ENCODE assay signal across 9 cellular contexts in the genomic region with DNA sequence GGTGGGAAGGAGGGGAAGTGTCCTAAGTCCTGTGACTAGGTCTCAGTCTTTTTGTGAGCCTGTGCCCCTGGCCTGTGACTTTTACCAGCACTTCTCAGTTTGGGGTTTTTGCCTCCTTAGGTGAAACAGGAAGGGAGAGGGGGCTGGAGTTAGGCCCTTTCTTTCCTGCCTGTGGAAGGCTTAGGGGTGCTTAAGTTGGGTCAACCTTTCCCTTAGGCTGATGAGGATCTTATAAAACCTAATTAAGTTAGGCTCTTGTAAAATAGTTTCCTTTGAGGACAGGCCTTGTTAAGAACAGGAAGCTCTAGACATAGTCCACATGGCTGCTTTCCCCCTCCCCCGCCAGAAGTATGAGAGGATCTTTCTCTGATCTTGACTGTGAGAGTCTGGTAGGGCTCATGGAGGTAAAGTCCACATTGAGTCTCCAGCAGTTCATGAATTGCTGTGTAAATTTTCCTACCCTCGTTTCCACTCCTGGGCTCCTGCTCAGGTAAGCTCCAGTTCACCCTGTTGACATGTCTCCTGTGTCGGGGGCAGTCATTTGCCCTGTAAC. TPM values are rescaled to one million over a fixed set of nuclear protein-coding genes. Genes with fewer than 3 reads are reported as not detected.
DNase-seq lines count a peak whose midpoint lies in the region; ATAC-seq and TF ChIP-seq lines count a peak whose summit lies in the region.
"Had no signal": no experiment of that assay in that cellular context is flagged by ENCODE, and none has a peak within 500 bp of the region (broad histone marks: within the 10 kb centered on the region; RNA-seq: fewer than 3 reads in every experiment).

No MANE protein-coding gene starts in this region.

- CTCF ChIA-PET in activated CD4-positive, alpha-beta memory T cell treated with anti-CD3 and anti-CD28 coated beads, Interleukin-2, amount 10 ng/mL, durations not matched to agents 7 days and 5 days (lab: Charles Lee) = interaction anchor here (1.0 to 1.4 kb wide), 4 partner anchors 11 to 66 kb away, joined by 3 to 5 read pairs (median 4); a partner anchor contains a TSS

- POLR2A ChIA-PET in activated CD4-positive, alpha-beta memory T cell treated with anti-CD3 and anti-CD28 coated beads, Interleukin-2, amount 10 ng/mL, durations not matched to agents 7 days and 5 days (lab: Charles Lee) = interaction anchor here (1.2 to 1.6 kb wide), 3 partner anchors 11 to 80 kb away, joined by 3 to 4 read pairs (median 4); a partner anchor contains a TSS

- H3K9me3 Mint-ChIP-seq in CD14-positive monocyte = peaks cover 0 to 3% (median 0%) of the 10 kb centered on the region in 7 donors
- no peaks in the 10 kb centered on the region for H3K9me3 Mint-ChIP-seq in activated CD4-positive, alpha-beta memory T cell treated with anti-CD3 and anti-CD28 coated beads, Interleukin-2, amount 10 ng/mL, durations not matched to agents 7 days and 5 days

- peaks cover 17% of the 10 kb centered on the region for H3K4me1 Mint-ChIP-seq in CD14-positive monocyte
- peaks cover 26% of the 10 kb centered on the region for H3K4me1 Mint-ChIP-seq in activated CD4-positive, alpha-beta memory T cell treated with anti-CD3 and anti-CD28 coated beads, Interleukin-2, amount 10 ng/mL, durations not matched to agents 7 days and 5 days

- H3K4me1 ChIP-seq in right lobe of liver = peaks cover 0 to 8% (median 0%) of the 10 kb centered on the region in 4 donors

- TF ChIP-seq POLR2A in right lobe of liver (IDR thresholded peaks at IDR 0.05) = no peak

- WGBS in right lobe of liver (ENCODE audit: insufficient coverage, low coverage, low lambda C conversion rate, missing lambda C conversion rate) = 56% methylated on average over 2 of the region's 3 CpGs

- peak overlapping the region; percentile 58 to 85 (median 68) for H3K27ac Mint-ChIP-seq in CD14-positive monocyte
- no peak overlapping the region for H3K27ac Mint-ChIP-seq in activated CD4-positive, alpha-beta memory T cell treated with anti-CD3 and anti-CD28 coated beads, Interleukin-2, amount 10 ng/mL, durations not matched to agents 7 days and 5 days

- no peaks in the 10 kb centered on the region for H3K9me3 ChIP-seq in right lobe of liver

- TF ChIP-seq CTCF in CD14-positive monocyte (IDR thresholded peaks at IDR 0.05) (no peak), right lobe of liver (IDR thresholded peaks at IDR 0.05) (no peak)

- peak overlapping the region in 1 of 2 donors; percentile 30 for H3K4me3 Mint-ChIP-seq in CD14-positive monocyte
- no peak overlapping the region for H3K4me3 Mint-ChIP-seq in activated CD4-positive, alpha-beta memory T cell treated with anti-CD3 and anti-CD28 coated beads, Interleukin-2, amount 10 ng/mL, durations not matched to agents 7 days and 5 days

- no peaks in the 10 kb centered on the region for H3K36me3 ChIP-seq in right lobe of liver

- H3K27ac ChIP-seq in right lobe of liver = no peak overlapping the region

- H3K4me3 ChIP-seq in right lobe of liver = no peak overlapping the region

- ATAC-seq in right lobe of liver (peak; percentile 15 to 60 (median 43)), HG02973 (IDR thresholded peaks at IDR 0.05; ENCODE audit: unreplicated experiment) (no peak)
- ATAC-seq: sciatic nerve had no signal

- no peak for DNase-seq in CD14-positive monocyte (ENCODE audit: low spot score)
- peak; percentile 36 for DNase-seq in LoVo (ENCODE audit: low spot score)
- DNase-seq in activated CD4-positive, alpha-beta memory T cell treated with anti-CD3 and anti-CD28 coated beads, Interleukin-2, amount 10 ng/mL, durations not matched to agents 7 days and 5 days = peak; percentile 25
- DNase-seq in right lobe of liver = peak in 1 of 3 donors; percentile 37
- DNase-seq in NCI-H2107 (lab: John Stamatoyannopoulos, UW) = no peak
- no peak for DNase-seq in DMS79 (lab: John Stamatoyannopoulos, UW)
- DNase-seq in NCI-H1436 treated with DMSO at 0.1 percent for 48 hours (lab: John Stamatoyannopoulos, UW) = no peak

- H3K36me3 Mint-ChIP-seq in CD14-positive monocyte = peaks cover 16 to 33% of the 10 kb centered on the region in 2 donors
- peaks cover 14% of the 10 kb centered on the region for H3K36me3 Mint-ChIP-seq in activated CD4-positive, alpha-beta memory T cell treated with anti-CD3 and anti-CD28 coated beads, Interleukin-2, amount 10 ng/mL, durations not matched to agents 7 days and 5 days (ENCODE audit: low read depth)

- no peaks in the 10 kb centered on the region for H3K27me3 Mint-ChIP-seq in CD14-positive monocyte (ENCODE audit: low read depth in 3 of 3)
- no peaks in the 10 kb centered on the region for H3K27me3 Mint-ChIP-seq in activated CD4-positive, alpha-beta memory T cell treated with anti-CD3 and anti-CD28 coated beads, Interleukin-2, amount 10 ng/mL, durations not matched to agents 7 days and 5 days

- intact Hi-C loops in CD14-positive monocyte (cut with micrococcal nuclease) (no loop called here), right lobe of liver (cut with DNase I) (no loop called here)

- no peaks in the 10 kb centered on the region for H3K27me3 ChIP-seq in right lobe of liver

RNA-seq across cellular contexts. Expression of a gene that starts 17.0 kb away (rescaled TPM):
- 1 to 10 TPM in 1 of 2 donors, not detected in 1; 1.5 TPM for polyA plus RNA-seq in CD14-positive monocyte
- total RNA-seq in activated CD4-positive, alpha-beta memory T cell treated with anti-CD3 and anti-CD28 coated beads, Interleukin-2, amount 10 ng/mL, durations not matched to agents 7 days and 5 days = 10 to 100 TPM; 32.8 to 35.8 TPM
- 1 to 10 TPM; 1.4 to 6.2 (median 3.1) TPM for total RNA-seq in right lobe of liver

RNA-seq across cellular contexts. Expression of a gene that starts 26.0 kb away (rescaled TPM):
- under 1 TPM; 0.12 to 0.71 TPM for polyA plus RNA-seq in CD14-positive monocyte
- 10 to 100 TPM; 14.3 to 14.9 TPM for total RNA-seq in activated CD4-positive, alpha-beta memory T cell treated with anti-CD3 and anti-CD28 coated beads, Interleukin-2, amount 10 ng/mL, durations not matched to agents 7 days and 5 days
- total RNA-seq in right lobe of liver = 1 to 10 TPM; 1.8 to 2.9 (median 2.2) TPM

Comparison
In these comparisons a context has a peak if more than half of its experiments do, and no peak if none do; other contexts are left out.
1. DNase-seq: peak in LoVo (single experiment) and activated CD4-positive, alpha-beta memory T cell treated with anti-CD3 and anti-CD28 coated beads, Interleukin-2, amount 10 ng/mL, durations not matched to agents 7 days and 5 days (single experiment); none in CD14-positive monocyte (single experiment), NCI-H2107 (single experiment), DMS79 (single experiment) and NCI-H1436 treated with DMSO at 0.1 percent for 48 hours (single experiment).
2. RNA of a gene that starts 17.0 kb away (total RNA-seq): 32.8 to 35.8 TPM in activated CD4-positive, alpha-beta memory T cell treated with anti-CD3 and anti-CD28 coated beads, Interleukin-2, amount 10 ng/mL, durations not matched to agents 7 days and 5 days; 1.4 to 6.2 TPM in right lobe of liver; every median in the first group is over 4 times any median in the second.